Comparison of ENCODE assay signal across 1 cellular context in the genomic region with DNA sequence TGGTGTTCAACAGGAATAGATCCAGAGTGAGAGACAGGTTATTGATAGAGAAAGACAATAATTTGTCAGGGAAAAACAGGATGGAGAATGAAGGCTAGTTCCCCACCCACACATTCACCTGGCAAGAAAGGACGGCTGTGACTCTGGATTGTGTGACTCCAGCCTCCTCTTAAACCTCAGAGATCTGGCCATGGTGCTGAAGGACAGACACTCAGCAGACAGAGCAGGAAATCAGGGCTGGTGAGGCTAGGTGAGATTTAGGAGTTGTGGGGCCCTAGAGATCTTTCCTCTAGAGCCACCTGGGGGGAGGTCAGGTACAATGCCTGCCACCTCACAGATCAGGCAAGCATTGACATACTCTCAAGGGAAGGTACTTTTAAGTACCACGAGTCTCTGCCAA.
TF ChIP-seq lines count a peak whose summit lies in the region.

No MANE protein-coding gene starts in this region.

TF ChIP-seq in K562, 482 proteins besides CTCF, POLR2A, EP300 and RAD21:
- TF ChIP-seq MIER1 (IDR thresholded peaks at IDR 0.05; ENCODE audit: low read depth) (peak; percentile 72; the same call in 1 of the 2 replicates), EHMT2 (IDR thresholded peaks at IDR 0.05) (peak; percentile 90), ZNF324 (CRISPR knock-in tag; IDR thresholded peaks at IDR 0.05) (no peak), XRCC3 (IDR thresholded peaks at IDR 0.05) (no peak)
- TF ChIP-seq, protein P1, sequence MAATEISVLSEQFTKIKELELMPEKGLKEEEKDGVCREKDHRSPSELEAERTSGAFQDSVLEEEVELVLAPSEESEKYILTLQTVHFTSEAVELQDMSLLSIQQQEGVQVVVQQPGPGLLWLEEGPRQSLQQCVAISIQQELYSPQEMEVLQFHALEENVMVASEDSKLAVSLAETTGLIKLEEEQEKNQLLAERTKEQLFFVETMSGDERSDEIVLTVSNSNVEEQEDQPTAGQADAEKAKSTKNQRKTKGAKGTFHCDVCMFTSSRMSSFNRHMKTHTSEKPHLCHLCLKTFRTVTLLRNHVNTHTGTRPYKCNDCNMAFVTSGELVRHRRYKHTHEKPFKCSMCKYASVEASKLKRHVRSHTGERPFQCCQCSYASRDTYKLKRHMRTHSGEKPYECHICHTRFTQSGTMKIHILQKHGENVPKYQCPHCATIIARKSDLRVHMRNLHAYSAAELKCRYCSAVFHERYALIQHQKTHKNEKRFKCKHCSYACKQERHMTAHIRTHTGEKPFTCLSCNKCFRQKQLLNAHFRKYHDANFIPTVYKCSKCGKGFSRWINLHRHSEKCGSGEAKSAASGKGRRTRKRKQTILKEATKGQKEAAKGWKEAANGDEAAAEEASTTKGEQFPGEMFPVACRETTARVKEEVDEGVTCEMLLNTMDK (IDR thresholded peaks at IDR 0.05; ENCODE audit: borderline replicate concordance, insufficient read depth, low read depth, low read length, poor library complexity, severe bottlenecking): no peak
TF ChIP-seq in K562: peak in this region for 2.
